1 cellular context compared by ENCODE assay signal in genomic region chr20:310645-311044, GRCh38.
TF ChIP-seq lines count a peak whose summit lies in the region.

No MANE protein-coding gene starts in this region.

TF ChIP-seq in GM12878, 131 proteins besides CTCF, POLR2A, EP300 and RAD21:
- peak; percentile 47 for TF ChIP-seq ZNF384 (IDR thresholded peaks at IDR 0.05; ENCODE audit: borderline replicate concordance, low read depth, low read length)
- no peak for TF ChIP-seq BHLHE40 (IDR thresholded peaks at IDR 0.05; ENCODE audit: borderline replicate concordance in 1 of 2, low read depth in 2 of 2, low read length in 1 of 2)
- TF ChIP-seq BCLAF1 (IDR thresholded peaks at IDR 0.05), result no peak
- TF ChIP-seq CBX5 (IDR thresholded peaks at IDR 0.05; ENCODE audit: low read depth), result no peak
- TF ChIP-seq SIN3A (IDR thresholded peaks at IDR 0.05; ENCODE audit: low read depth, low read length), result no peak
- no peak for TF ChIP-seq IRF4 (IDR thresholded peaks at IDR 0.05; ENCODE audit: low read depth, low read length)
- TF ChIP-seq EED (IDR thresholded peaks at IDR 0.05; ENCODE audit: low read depth), result no peak
- TF ChIP-seq PBX3 (IDR thresholded peaks at IDR 0.05; ENCODE audit: insufficient replicate concordance, low read depth, low read length), result no peak
